Comparison of ENCODE assay signal across 17 cellular contexts in genomic region chr18:24818069-24818395, GRCh38.
"Had no signal": no experiment of that assay in that cellular context is flagged by ENCODE, and none has a peak within 500 bp of the region (broad histone marks: within the 10 kb centered on the region; RNA-seq: fewer than 3 reads in every experiment).

No MANE protein-coding gene starts in this region.

- H3K27me3 ChIP-seq: right atrium auricular region, transverse colon had no signal

- H3K4me1 ChIP-seq: left ventricle myocardium inferior, right atrium auricular region, transverse colon had no signal

- H3K4me3 Mint-ChIP-seq: activated CD4-positive, alpha-beta T cell treated with anti-CD3 and anti-CD28 coated beads for 36 hours; activated T-cell treated with anti-CD3 and anti-CD28 coated beads, Interleukin-2, amount 50 U/mL, for 72 hours; nephron; T-helper 2 cell treated with Interferon-gamma antibody and Interleukin-4, amounts not matched to agents 5 μg/mL and 100 μg/mL, for 36 hours had no signal

- H3K9me3 ChIP-seq: right atrium auricular region, transverse colon had no signal

- H3K9me3 Mint-ChIP-seq: activated naive CD4-positive, alpha-beta T cell treated with anti-CD3 and anti-CD28 coated beads, Interleukin-2, amount 50 U/mL, for 72 hours; T-helper 2 cell treated with Interferon-gamma antibody and Interleukin-4, amounts not matched to agents 5 μg/mL and 100 μg/mL, for 36 hours had no signal

- H3K4me3 ChIP-seq: left ventricle myocardium inferior, lung, right atrium auricular region, transverse colon had no signal

- H3K36me3 Mint-ChIP-seq: activated naive CD4-positive, alpha-beta T cell treated with anti-CD3 and anti-CD28 coated beads, Interleukin-2, amount 50 U/mL, for 72 hours had no signal

- DNase-seq: activated CD4-positive, alpha-beta T cell treated with anti-CD3 and anti-CD28 coated beads for 36 hours; activated CD4-positive, CD25-positive, alpha-beta regulatory T cell; activated naive CD4-positive, alpha-beta T cell; activated T-cell treated with anti-CD3 and anti-CD28 coated beads for 4 hours; activated T-cell treated with anti-CD3 and anti-CD28 coated beads, Interleukin-2, amount 50 U/mL, for 72 hours; dermis blood vessel endothelial cell; effector CD4-positive, alpha-beta T cell; islet precursor cell; left ventricle myocardium inferior; stimulated activated CD4-positive, alpha-beta T cell treated with anti-CD3 and anti-CD28 coated beads, Interleukin-15, amount 100 ng/mL, for 24 hours; stimulated activated naive CD4-positive, alpha-beta T cell treated with Interleukin-2 at 50 U/mL for 16 hours; transverse colon had no signal

- H3K27ac ChIP-seq: left ventricle myocardium inferior, right atrium auricular region, transverse colon had no signal

- ATAC-seq: activated CD4-positive, alpha-beta T cell treated with anti-CD3 and anti-CD28 coated beads for 36 hours; activated naive CD4-positive, alpha-beta T cell treated with anti-CD3 and anti-CD28 coated beads, Interleukin-2, amount 50 U/mL, for 72 hours; activated T-cell treated with anti-CD3 and anti-CD28 coated beads, Interleukin-2, amount 50 U/mL, for 72 hours had no signal

- H3K4me1 Mint-ChIP-seq: activated CD4-positive, alpha-beta T cell treated with anti-CD3 and anti-CD28 coated beads for 36 hours had no signal

- H3K36me3 ChIP-seq: left ventricle myocardium inferior, right atrium auricular region, transverse colon had no signal

- H3K27ac Mint-ChIP-seq: activated CD4-positive, alpha-beta T cell treated with anti-CD3 and anti-CD28 coated beads for 36 hours; activated naive CD4-positive, alpha-beta T cell treated with anti-CD3 and anti-CD28 coated beads, Interleukin-2, amount 50 U/mL, for 72 hours; activated T-cell treated with anti-CD3 and anti-CD28 coated beads, Interleukin-2, amount 50 U/mL, for 72 hours; T-helper 2 cell treated with Interferon-gamma antibody and Interleukin-4, amounts not matched to agents 5 μg/mL and 100 μg/mL, for 36 hours had no signal
